8 cellular contexts compared by ENCODE assay signal in the genomic region with DNA sequence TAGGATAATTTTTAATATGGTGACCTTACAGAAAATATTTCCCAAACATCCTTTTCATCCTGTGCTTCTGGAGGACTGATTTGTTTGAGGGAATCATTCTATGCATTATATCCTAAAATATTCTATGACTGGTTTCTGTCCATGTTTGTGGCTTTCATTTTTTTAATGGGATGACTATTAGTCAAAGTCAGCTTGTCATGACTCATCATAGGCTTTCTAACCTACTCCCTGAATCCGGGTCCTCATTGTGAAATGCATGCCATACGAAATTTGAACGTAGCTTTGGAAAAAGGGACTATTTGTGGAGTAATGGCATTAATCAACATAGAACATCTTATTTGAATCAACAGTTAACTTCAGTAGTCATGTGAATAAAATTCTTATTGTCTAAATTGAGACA. TPM values are rescaled to one million over a fixed set of nuclear protein-coding genes. Genes with fewer than 3 reads are reported as not detected.
A peak's percentile ranks its signal among the peaks of the same experiment; 100 is the strongest.
DNase-seq lines count a peak whose midpoint lies in the region; ATAC-seq and TF ChIP-seq lines count a peak whose summit lies in the region.
"Had no signal": no experiment of that assay in that cellular context is flagged by ENCODE, and none has a peak within 500 bp of the region (broad histone marks: within the 10 kb centered on the region; RNA-seq: fewer than 3 reads in every experiment).

No MANE protein-coding gene starts in this region.

- H3K27me3 Mint-ChIP-seq in natural killer cell (ENCODE audit: low read depth in 2 of 2), result no peaks in the 10 kb centered on the region

- no peak overlapping the region for H3K27ac Mint-ChIP-seq in natural killer cell

- no peak overlapping the region for H3K4me3 Mint-ChIP-seq in natural killer cell

- intact Hi-C loops in natural killer cell (cut with micrococcal nuclease), result no loop called here

- H3K9me3 Mint-ChIP-seq in natural killer cell, result no peaks in the 10 kb centered on the region

- no peaks in the 10 kb centered on the region for H3K4me1 Mint-ChIP-seq in natural killer cell

- H3K36me3 Mint-ChIP-seq in natural killer cell, result peaks cover 5% of the 10 kb centered on the region

- DNase-seq in CD1c-positive myeloid dendritic cell (ENCODE audit: extremely low spot score) (peak; percentile 37), RPMI7951 (ENCODE audit: low read depth) (peak; percentile 75), glomerular visceral epithelial cell (ENCODE audit: extremely low spot score) (peak; percentile 34), activated gamma-delta T cell (lab: John Stamatoyannopoulos, UW) (no peak), DMS79 (lab: John Stamatoyannopoulos, UW) (no peak), natural killer cell (no peak)
- DNase-seq: activated naive CD4-positive, alpha-beta T cell treated with anti-CD3 and anti-CD28 coated beads, Interleukin-2, amount 50 U/mL, for 16 hours; H7 had no signal

- TF ChIP-seq CTCF in natural killer cell (IDR thresholded peaks at IDR 0.05), result no peak

- no peak for ATAC-seq in natural killer cell

RNA-seq across cellular contexts. Expression of gene TCTN2, which starts 10.6 kb away (rescaled TPM):
- 15.2 and 18.3 TPM in 2 replicates for total RNA-seq in RPMI7951 (2014; rRNA removed; shearing (Covaris generic))
- total RNA-seq in natural killer cell, result 1 to 10 TPM; 3.2 to 7.3 (median 4.6) TPM

RNA-seq across cellular contexts. Expression of gene GTF2H3, which starts 26.7 kb away (rescaled TPM):
- 73.3 and 76.7 TPM in 2 replicates for total RNA-seq in RPMI7951 (2014; rRNA removed; shearing (Covaris generic))
- total RNA-seq in natural killer cell, result 10 to 100 TPM; 12.8 to 21.3 (median 21.2) TPM

RNA-seq across cellular contexts. Expression of gene EIF2B1, which starts 26.8 kb away (rescaled TPM):
- total RNA-seq in RPMI7951 (2014; rRNA removed; shearing (Covaris generic)), result 77.3 and 94.1 TPM in 2 replicates
- total RNA-seq in natural killer cell, result 10 to 100 TPM; 50.5 to 55.7 (median 51.0) TPM

RNA-seq across cellular contexts. Expression of gene ATP6V0A2, which starts 51.8 kb away (rescaled TPM):
- 6.5 and 7.9 TPM in 2 replicates for total RNA-seq in RPMI7951 (2014; rRNA removed; shearing (Covaris generic))
- 10 to 100 TPM; 47.7 to 69.5 (median 56.5) TPM for total RNA-seq in natural killer cell

RNA-seq across cellular contexts. Expression of gene DDX55, which starts 58.4 kb away (rescaled TPM):
- total RNA-seq in RPMI7951 (2014; rRNA removed; shearing (Covaris generic)), result 19.0 and 24.9 TPM in 2 replicates
- 10 to 100 TPM; 25.9 to 42.7 (median 41.5) TPM for total RNA-seq in natural killer cell

Comparison
In these comparisons a context has a peak if more than half of its experiments do, and no peak if none do; other contexts are left out.
1. DNase-seq: peak in CD1c-positive myeloid dendritic cell (single experiment), RPMI7951 (single experiment) and glomerular visceral epithelial cell (single experiment); none in activated gamma-delta T cell (single experiment), DMS79 (single experiment) and natural killer cell (single experiment).